8 cellular contexts compared by ENCODE assay signal in the genomic region with DNA sequence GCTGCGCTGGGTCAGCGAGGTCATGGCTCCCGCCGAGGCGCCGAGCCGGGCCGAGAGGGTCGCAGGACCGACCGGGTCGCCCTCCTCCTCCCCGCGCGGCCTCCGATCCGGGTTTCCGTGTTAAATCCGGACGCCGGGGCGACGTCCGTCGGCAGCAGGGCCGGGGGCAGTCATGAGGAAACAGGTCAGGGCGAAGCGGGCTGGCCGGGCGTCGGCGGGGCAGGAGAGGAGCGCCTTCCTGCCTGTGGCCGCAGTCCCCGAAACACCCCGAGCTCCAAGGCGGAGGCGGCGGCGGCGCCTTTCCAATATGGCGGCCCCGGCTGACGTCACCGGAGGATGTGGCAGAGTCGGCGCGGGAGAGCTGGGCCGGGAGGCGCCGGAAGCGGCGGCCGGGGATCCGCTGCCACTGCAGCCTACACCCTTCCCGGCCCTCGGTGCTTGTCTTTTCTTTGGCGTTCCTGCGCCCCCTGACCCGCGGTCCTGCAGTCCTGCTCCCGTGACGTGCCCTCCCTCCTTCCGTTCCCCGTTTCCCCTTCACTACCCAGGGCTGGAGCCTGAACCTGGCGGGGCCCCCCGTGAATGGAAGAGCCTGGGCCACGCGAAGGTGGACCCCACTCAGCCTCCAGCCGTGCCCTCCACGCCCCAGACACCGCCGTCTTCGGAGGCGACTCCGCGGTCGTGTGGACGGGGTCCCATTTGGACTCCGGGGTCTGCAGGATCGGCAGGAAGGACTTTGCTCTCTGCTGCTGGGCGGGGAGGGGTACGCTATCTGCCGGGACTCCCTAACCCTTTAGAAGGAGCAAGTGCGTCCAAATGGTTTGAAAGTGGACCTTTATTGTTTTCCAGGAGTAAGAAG. TPM values are rescaled to one million over a fixed set of nuclear protein-coding genes. Genes with fewer than 3 reads are reported as not detected.
DNase-seq lines count a peak whose midpoint lies in the region; ATAC-seq and TF ChIP-seq lines count a peak whose summit lies in the region.

A gene (minus strand): TSS at position 309 of the 856 bp plus-strand sequence. CDS start 285 bp downstream, at position 24.

- no peaks in the 10 kb centered on the region for H3K9me3 ChIP-seq in osteoblast (ENCODE audit: low read depth, low read length)
- no peaks in the 10 kb centered on the region for H3K9me3 ChIP-seq in testis

- TF ChIP-seq POLR2A in testis (IDR thresholded peaks at IDR 0.05) = peak; percentile 84

- H3K27ac Mint-ChIP-seq in activated naive CD4-positive, alpha-beta T cell treated with anti-CD3 and anti-CD28 coated beads, Interleukin-2, amount 50 U/mL, for 24 hours = peak within 1 kb of the TSS; percentile 99

- DNase-seq in GM10266 (ENCODE audit: extremely low spot score) (peak; percentile 95), NCI-H1092 treated with DMSO at 0.1 percent for 48 hours (lab: John Stamatoyannopoulos, UW) (peak; percentile 85), glomerular endothelial cell (ENCODE audit: extremely low read depth, low read depth, low spot score) (no peak), osteoblast (ENCODE audit: insufficient read length, low spot score, missing footprints) (peak; percentile 97), testis (peak; percentile 95)

- H3K4me1 ChIP-seq in osteoblast (ENCODE audit: insufficient read depth, low read length) = peaks cover 25% of the 10 kb centered on the region
- H3K4me1 ChIP-seq in testis = peaks cover 20% of the 10 kb centered on the region

- peak within 1 kb of the TSS; percentile 91 for H3K4me2 ChIP-seq in osteoblast (ENCODE audit: insufficient read depth, low read length)

- no peaks in the 10 kb centered on the region for H3K9me3 Mint-ChIP-seq in activated naive CD4-positive, alpha-beta T cell treated with anti-CD3 and anti-CD28 coated beads, Interleukin-2, amount 50 U/mL, for 24 hours

- H3K27me3 ChIP-seq in osteoblast (ENCODE audit: insufficient read depth, low read length) (no peaks in the 10 kb centered on the region), testis (no peaks in the 10 kb centered on the region)

- intact Hi-C loops in testis (cut with DNase I; ENCODE audit: low total_unique reads) = no loop called here

- peaks cover 35% of the 10 kb centered on the region for H4K20me1 ChIP-seq in osteoblast (ENCODE audit: insufficient read depth, low read length)

- H3K27me3 Mint-ChIP-seq in activated naive CD4-positive, alpha-beta T cell treated with anti-CD3 and anti-CD28 coated beads, Interleukin-2, amount 50 U/mL, for 24 hours = no peaks in the 10 kb centered on the region

- peaks cover 9% of the 10 kb centered on the region for H3K36me3 Mint-ChIP-seq in activated naive CD4-positive, alpha-beta T cell treated with anti-CD3 and anti-CD28 coated beads, Interleukin-2, amount 50 U/mL, for 24 hours

- H3K4me3 ChIP-seq in osteoblast (ENCODE audit: insufficient read depth, low read length) (peak within 1 kb of the TSS; percentile 98), testis (peak within 1 kb of the TSS; percentile 94 to 98)

- H3K36me3 ChIP-seq in osteoblast (ENCODE audit: insufficient read depth, low read length) = peaks cover 24% of the 10 kb centered on the region
- H3K36me3 ChIP-seq in testis (ENCODE audit: low read depth, missing control alignments) = no peaks in the 10 kb centered on the region

- H3K79me2 ChIP-seq in osteoblast (ENCODE audit: insufficient read depth, low read length) = peaks cover 59% of the 10 kb centered on the region

- H3K4me1 Mint-ChIP-seq in activated naive CD4-positive, alpha-beta T cell treated with anti-CD3 and anti-CD28 coated beads, Interleukin-2, amount 50 U/mL, for 24 hours = peaks cover 28% of the 10 kb centered on the region

- WGBS in testis, 2 donors = 0 to 1% methylated on average over 7 to 68 of the region's 85 CpGs

- peak; percentile 76 for ATAC-seq in HG02623 (IDR thresholded peaks at IDR 0.05; ENCODE audit: unreplicated experiment)
- ATAC-seq in SK-N-SH treated with all-trans-retinoic acid at 6 μM for 48 hours = peak; percentile 92

- H3K27ac ChIP-seq in osteoblast (ENCODE audit: low read depth, low read length) (peak within 1 kb of the TSS; percentile 99), testis (peak within 1 kb of the TSS; percentile 100)

- TF ChIP-seq CTCF in GM10266 (IDR thresholded peaks at IDR 0.05; ENCODE audit: control insufficient read depth, insufficient read depth, low read depth, missing control alignments) (no peak), osteoblast (IDR thresholded peaks at IDR 0.05; ENCODE audit: extremely low read depth, low read depth, low read length) (no peak), testis (IDR thresholded peaks at IDR 0.05) (peak in 1 of 3 experiments; percentile 10)

- H3K4me3 Mint-ChIP-seq in activated naive CD4-positive, alpha-beta T cell treated with anti-CD3 and anti-CD28 coated beads, Interleukin-2, amount 50 U/mL, for 24 hours = peak within 1 kb of the TSS; percentile 99

- H2AFZ ChIP-seq in osteoblast (ENCODE audit: low read length) = peak within 1 kb of the TSS; percentile 95

TF ChIP-seq in SK-N-SH treated with all-trans-retinoic acid at 6 μM for 48 hours, 23 proteins besides CTCF, POLR2A, EP300 and RAD21:
- no peak for TF ChIP-seq SNAI2 (CRISPR knock-in tag; IDR thresholded peaks at IDR 0.05)
- no peak for TF ChIP-seq ARNTL (CRISPR knock-in tag; IDR thresholded peaks at IDR 0.05; ENCODE audit: borderline replicate concordance, low read depth)
- TF ChIP-seq, protein P1, sequence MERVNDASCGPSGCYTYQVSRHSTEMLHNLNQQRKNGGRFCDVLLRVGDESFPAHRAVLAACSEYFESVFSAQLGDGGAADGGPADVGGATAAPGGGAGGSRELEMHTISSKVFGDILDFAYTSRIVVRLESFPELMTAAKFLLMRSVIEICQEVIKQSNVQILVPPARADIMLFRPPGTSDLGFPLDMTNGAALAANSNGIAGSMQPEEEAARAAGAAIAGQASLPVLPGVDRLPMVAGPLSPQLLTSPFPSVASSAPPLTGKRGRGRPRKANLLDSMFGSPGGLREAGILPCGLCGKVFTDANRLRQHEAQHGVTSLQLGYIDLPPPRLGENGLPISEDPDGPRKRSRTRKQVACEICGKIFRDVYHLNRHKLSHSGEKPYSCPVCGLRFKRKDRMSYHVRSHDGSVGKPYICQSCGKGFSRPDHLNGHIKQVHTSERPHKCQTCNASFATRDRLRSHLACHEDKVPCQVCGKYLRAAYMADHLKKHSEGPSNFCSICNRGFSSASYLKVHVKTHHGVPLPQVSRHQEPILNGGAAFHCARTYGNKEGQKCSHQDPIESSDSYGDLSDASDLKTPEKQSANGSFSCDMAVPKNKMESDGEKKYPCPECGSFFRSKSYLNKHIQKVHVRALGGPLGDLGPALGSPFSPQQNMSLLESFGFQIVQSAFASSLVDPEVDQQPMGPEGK (CRISPR knock-in tag; IDR thresholded peaks at IDR 0.05; ENCODE audit: borderline replicate concordance) = no peak
- no peak for TF ChIP-seq ZC3H10 (CRISPR knock-in tag; IDR thresholded peaks at IDR 0.05)
- 0 out of 2 replicates have a peak, but pooled peaks have one; percentile 6 for TF ChIP-seq ZNF70 (CRISPR knock-in tag; IDR thresholded peaks at IDR 0.05)
- TF ChIP-seq GLIS3 (CRISPR knock-in tag; IDR thresholded peaks at IDR 0.05) = 0 out of 2 replicates have a peak, but pooled peaks have one; percentile 19
- 0 out of 2 replicates have a peak, but pooled peaks have one; percentile 12 for TF ChIP-seq ZFP3 (CRISPR knock-in tag; IDR thresholded peaks at IDR 0.05)

RNA-seq across cellular contexts. Expression of the gene that starts here (rescaled TPM):
- total RNA-seq in glomerular endothelial cell (68.6 and 69.1 TPM in 2 replicates), osteoblast (83.2 and 88.7 TPM in 2 replicates), testis (100 to 1,000 TPM in 1 of 2 donors, 10 to 100 TPM in 1; 88.7 to 102 TPM)
- polyA plus RNA-seq in testis (ENCODE audit: insufficient read depth, low read depth, low replicate concordance) = 54.2 TPM
